In the genomic region with DNA sequence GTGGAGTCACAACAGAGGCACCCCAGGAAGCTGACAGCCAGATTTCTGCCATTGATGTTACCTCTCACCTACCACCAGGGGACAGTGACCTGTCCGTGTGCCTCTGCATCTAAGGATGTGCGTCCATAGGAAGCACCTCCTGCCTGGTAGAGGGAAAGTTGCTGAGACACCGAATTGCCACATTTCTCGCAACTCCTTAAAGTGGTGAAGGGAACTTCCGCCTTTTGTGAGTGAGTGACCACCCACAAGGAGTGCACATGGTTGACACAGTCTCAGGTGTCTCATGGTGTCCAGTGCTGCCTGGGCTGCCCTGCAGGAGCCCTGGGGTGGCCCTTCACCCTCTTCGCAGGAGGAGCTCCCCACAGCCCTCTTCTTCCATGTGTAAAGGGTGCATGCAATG, we compare ENCODE assay signal across 2 cellular contexts.
TF ChIP-seq lines count a peak whose summit lies in the region.

No MANE protein-coding gene starts in this region.

TF ChIP-seq in A549, 52 proteins besides CTCF, POLR2A, EP300 and RAD21:
- TF ChIP-seq, protein P1, sequence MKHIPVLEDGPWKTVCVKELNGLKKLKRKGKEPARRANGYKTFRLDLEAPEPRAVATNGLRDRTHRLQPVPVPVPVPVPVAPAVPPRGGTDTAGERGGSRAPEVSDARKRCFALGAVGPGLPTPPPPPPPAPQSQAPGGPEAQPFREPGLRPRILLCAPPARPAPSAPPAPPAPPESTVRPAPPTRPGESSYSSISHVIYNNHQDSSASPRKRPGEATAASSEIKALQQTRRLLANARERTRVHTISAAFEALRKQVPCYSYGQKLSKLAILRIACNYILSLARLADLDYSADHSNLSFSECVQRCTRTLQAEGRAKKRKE (CRISPR knock-in tag; IDR thresholded peaks at IDR 0.05; ENCODE audit: low read depth): no peak
- no peak for TF ChIP-seq BHLHE40 (IDR thresholded peaks at IDR 0.05; ENCODE audit: low read depth, low read length)
- no peak for TF ChIP-seq KDM1A (IDR thresholded peaks at IDR 0.05; ENCODE audit: low read depth)
- no peak for TF ChIP-seq RCOR1 (IDR thresholded peaks at IDR 0.05; ENCODE audit: low read depth, low read length)
- no peak for TF ChIP-seq EHF (CRISPR knock-in tag; IDR thresholded peaks at IDR 0.05)
- TF ChIP-seq NFE2L2 (conservative IDR thresholded peaks at IDR 0.05; ENCODE audit: low read length): no peak
- no peak for TF ChIP-seq ZC3H11A (IDR thresholded peaks at IDR 0.05)
- no peak for TF ChIP-seq JUNB (IDR thresholded peaks at IDR 0.05)
- TF ChIP-seq ZFP36 (IDR thresholded peaks at IDR 0.05; ENCODE audit: borderline replicate concordance, partially characterized antibody): no peak
- TF ChIP-seq, protein P2, sequence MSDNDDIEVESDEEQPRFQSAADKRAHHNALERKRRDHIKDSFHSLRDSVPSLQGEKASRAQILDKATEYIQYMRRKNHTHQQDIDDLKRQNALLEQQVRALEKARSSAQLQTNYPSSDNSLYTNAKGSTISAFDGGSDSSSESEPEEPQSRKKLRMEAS (IDR thresholded peaks at IDR 0.05): no peak
- TF ChIP-seq, protein P3, sequence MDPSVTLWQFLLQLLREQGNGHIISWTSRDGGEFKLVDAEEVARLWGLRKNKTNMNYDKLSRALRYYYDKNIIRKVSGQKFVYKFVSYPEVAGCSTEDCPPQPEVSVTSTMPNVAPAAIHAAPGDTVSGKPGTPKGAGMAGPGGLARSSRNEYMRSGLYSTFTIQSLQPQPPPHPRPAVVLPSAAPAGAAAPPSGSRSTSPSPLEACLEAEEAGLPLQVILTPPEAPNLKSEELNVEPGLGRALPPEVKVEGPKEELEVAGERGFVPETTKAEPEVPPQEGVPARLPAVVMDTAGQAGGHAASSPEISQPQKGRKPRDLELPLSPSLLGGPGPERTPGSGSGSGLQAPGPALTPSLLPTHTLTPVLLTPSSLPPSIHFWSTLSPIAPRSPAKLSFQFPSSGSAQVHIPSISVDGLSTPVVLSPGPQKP (IDR thresholded peaks at IDR 0.05; ENCODE audit: low read depth, low read length): no peak
- no peak for TF ChIP-seq FOSB (CRISPR knock-in tag; IDR thresholded peaks at IDR 0.05)
- no peak for TF ChIP-seq TP53 (CRISPR knock-in tag; IDR thresholded peaks at IDR 0.05)

TF ChIP-seq in GM23338, 12 proteins besides CTCF, POLR2A, EP300 and RAD21 (continued from another document):
- TF ChIP-seq, protein P4, sequence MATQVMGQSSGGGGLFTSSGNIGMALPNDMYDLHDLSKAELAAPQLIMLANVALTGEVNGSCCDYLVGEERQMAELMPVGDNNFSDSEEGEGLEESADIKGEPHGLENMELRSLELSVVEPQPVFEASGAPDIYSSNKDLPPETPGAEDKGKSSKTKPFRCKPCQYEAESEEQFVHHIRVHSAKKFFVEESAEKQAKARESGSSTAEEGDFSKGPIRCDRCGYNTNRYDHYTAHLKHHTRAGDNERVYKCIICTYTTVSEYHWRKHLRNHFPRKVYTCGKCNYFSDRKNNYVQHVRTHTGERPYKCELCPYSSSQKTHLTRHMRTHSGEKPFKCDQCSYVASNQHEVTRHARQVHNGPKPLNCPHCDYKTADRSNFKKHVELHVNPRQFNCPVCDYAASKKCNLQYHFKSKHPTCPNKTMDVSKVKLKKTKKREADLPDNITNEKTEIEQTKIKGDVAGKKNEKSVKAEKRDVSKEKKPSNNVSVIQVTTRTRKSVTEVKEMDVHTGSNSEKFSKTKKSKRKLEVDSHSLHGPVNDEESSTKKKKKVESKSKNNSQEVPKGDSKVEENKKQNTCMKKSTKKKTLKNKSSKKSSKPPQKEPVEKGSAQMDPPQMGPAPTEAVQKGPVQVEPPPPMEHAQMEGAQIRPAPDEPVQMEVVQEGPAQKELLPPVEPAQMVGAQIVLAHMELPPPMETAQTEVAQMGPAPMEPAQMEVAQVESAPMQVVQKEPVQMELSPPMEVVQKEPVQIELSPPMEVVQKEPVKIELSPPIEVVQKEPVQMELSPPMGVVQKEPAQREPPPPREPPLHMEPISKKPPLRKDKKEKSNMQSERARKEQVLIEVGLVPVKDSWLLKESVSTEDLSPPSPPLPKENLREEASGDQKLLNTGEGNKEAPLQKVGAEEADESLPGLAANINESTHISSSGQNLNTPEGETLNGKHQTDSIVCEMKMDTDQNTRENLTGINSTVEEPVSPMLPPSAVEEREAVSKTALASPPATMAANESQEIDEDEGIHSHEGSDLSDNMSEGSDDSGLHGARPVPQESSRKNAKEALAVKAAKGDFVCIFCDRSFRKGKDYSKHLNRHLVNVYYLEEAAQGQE (IDR thresholded peaks at IDR 0.05; ENCODE audit: unreplicated experiment): no peak
- TF ChIP-seq, protein P5, sequence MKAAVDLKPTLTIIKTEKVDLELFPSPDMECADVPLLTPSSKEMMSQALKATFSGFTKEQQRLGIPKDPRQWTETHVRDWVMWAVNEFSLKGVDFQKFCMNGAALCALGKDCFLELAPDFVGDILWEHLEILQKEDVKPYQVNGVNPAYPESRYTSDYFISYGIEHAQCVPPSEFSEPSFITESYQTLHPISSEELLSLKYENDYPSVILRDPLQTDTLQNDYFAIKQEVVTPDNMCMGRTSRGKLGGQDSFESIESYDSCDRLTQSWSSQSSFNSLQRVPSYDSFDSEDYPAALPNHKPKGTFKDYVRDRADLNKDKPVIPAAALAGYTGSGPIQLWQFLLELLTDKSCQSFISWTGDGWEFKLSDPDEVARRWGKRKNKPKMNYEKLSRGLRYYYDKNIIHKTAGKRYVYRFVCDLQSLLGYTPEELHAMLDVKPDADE (IDR thresholded peaks at IDR 0.05): no peak
- TF ChIP-seq ZNF114 (CRISPR knock-in tag; IDR thresholded peaks at IDR 0.05) (no peak), POLR2AphosphoS5 (IDR thresholded peaks at IDR 0.05; ENCODE audit: low read depth) (no peak), CREB1 (CRISPR knock-in tag; IDR thresholded peaks at IDR 0.05; ENCODE audit: low read depth) (no peak), EZH2phosphoT487 (IDR thresholded peaks at IDR 0.05; ENCODE audit: unreplicated experiment) (no peak)
- TF ChIP-seq, protein P6, sequence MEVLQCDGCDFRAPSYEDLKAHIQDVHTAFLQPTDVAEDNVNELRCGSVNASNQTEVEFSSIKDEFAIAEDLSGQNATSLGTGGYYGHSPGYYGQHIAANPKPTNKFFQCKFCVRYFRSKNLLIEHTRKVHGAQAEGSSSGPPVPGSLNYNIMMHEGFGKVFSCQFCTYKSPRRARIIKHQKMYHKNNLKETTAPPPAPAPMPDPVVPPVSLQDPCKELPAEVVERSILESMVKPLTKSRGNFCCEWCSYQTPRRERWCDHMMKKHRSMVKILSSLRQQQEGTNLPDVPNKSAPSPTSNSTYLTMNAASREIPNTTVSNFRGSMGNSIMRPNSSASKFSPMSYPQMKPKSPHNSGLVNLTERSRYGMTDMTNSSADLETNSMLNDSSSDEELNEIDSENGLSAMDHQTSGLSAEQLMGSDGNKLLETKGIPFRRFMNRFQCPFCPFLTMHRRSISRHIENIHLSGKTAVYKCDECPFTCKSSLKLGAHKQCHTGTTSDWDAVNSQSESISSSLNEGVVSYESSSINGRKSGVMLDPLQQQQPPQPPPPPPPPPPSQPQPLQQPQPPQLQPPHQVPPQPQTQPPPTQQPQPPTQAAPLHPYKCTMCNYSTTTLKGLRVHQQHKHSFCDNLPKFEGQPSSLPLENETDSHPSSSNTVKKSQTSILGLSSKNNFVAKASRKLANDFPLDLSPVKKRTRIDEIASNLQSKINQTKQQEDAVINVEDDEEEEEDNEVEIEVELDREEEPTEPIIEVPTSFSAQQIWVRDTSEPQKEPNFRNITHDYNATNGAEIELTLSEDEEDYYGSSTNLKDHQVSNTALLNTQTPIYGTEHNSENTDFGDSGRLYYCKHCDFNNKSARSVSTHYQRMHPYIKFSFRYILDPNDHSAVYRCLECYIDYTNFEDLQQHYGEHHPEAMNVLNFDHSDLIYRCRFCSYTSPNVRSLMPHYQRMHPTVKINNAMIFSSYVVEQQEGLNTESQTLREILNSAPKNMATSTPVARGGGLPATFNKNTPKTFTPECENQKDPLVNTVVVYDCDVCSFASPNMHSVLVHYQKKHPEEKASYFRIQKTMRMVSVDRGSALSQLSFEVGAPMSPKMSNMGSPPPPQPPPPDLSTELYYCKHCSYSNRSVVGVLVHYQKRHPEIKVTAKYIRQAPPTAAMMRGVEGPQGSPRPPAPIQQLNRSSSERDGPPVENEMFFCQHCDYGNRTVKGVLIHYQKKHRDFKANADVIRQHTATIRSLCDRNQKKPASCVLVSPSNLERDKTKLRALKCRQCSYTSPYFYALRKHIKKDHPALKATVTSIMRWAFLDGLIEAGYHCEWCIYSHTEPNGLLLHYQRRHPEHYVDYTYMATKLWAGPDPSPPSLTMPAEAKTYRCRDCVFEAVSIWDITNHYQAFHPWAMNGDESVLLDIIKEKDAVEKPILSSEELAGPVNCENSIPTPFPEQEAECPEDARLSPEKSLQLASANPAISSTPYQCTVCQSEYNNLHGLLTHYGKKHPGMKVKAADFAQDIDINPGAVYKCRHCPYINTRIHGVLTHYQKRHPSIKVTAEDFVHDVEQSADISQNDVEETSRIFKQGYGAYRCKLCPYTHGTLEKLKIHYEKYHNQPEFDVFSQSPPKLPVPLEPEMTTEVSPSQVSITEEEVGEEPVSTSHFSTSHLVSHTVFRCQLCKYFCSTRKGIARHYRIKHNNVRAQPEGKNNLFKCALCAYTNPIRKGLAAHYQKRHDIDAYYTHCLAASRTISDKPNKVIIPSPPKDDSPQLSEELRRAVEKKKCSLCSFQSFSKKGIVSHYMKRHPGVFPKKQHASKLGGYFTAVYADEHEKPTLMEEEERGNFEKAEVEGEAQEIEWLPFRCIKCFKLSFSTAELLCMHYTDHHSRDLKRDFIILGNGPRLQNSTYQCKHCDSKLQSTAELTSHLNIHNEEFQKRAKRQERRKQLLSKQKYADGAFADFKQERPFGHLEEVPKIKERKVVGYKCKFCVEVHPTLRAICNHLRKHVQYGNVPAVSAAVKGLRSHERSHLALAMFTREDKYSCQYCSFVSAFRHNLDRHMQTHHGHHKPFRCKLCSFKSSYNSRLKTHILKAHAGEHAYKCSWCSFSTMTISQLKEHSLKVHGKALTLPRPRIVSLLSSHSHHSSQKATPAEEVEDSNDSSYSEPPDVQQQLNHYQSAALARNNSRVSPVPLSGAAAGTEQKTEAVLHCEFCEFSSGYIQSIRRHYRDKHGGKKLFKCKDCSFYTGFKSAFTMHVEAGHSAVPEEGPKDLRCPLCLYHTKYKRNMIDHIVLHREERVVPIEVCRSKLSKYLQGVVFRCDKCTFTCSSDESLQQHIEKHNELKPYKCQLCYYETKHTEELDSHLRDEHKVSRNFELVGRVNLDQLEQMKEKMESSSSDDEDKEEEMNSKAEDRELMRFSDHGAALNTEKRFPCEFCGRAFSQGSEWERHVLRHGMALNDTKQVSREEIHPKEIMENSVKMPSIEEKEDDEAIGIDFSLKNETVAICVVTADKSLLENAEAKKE (CRISPR knock-in tag; IDR thresholded peaks at IDR 0.05): no peak
